Comparison of ENCODE assay signal across 11 cellular contexts in genomic region chr5:137622850-137623249, GRCh38.
A peak's percentile ranks its signal among the peaks of the same experiment; 100 is the strongest.
DNase-seq lines count a peak whose midpoint lies in the region; ATAC-seq and TF ChIP-seq lines count a peak whose summit lies in the region.
"Had no signal": no experiment of that assay in that cellular context is flagged by ENCODE, and none has a peak within 500 bp of the region (broad histone marks: within the 10 kb centered on the region; RNA-seq: fewer than 3 reads in every experiment).

No MANE protein-coding gene starts in this region.

- H3K79me2 ChIP-seq in SK-N-SH (ENCODE audit: insufficient read depth) = no peaks in the 10 kb centered on the region
- H3K79me2 ChIP-seq: hepatocyte had no signal

- WGBS in SK-N-SH (ENCODE audit: low lambda C conversion rate) = 90% methylated on average over 5 of the region's 5 CpGs

- H3K9ac ChIP-seq in SK-N-SH = no peak overlapping the region
- H3K9ac ChIP-seq: BLaER1 had no signal

- POLR2A ChIA-PET in naive thymus-derived CD4-positive, alpha-beta T cell (lab: Charles Lee) = interaction anchor here (1.0 kb wide), 1 partner anchor 12 kb away, joined by 3 read pairs; no protein-coding TSS in a partner anchor
- POLR2A ChIA-PET in SK-N-SH (lab: Yijun Ruan, JAX) = no interaction called here

- intact Hi-C loops in dorsolateral prefrontal cortex (cut with DNase I) = loop anchor here in 1 of 2 donors (10.0 kb wide), 1 partner anchor 512 kb away; the partner anchor contains the start of gene NME5
- intact Hi-C loops in naive thymus-derived CD4-positive, alpha-beta T cell (cut with micrococcal nuclease) = no loop called here

- peaks cover 16% of the 10 kb centered on the region for H3F3A ChIP-seq in SK-N-SH (replicated peaks; ENCODE audit: insufficient read depth)

- ATAC-seq in naive thymus-derived CD4-positive, alpha-beta T cell = peak; percentile 67
- ATAC-seq in HG03378 (IDR thresholded peaks at IDR 0.05; ENCODE audit: unreplicated experiment) = no peak

- no peak overlapping the region for H3K27ac Mint-ChIP-seq in naive thymus-derived CD4-positive, alpha-beta T cell

- H3K9me2 ChIP-seq in SK-N-SH = no peaks in the 10 kb centered on the region

- no peaks in the 10 kb centered on the region for H3K27me3 Mint-ChIP-seq in naive thymus-derived CD4-positive, alpha-beta T cell

- no peak overlapping the region for H3K4me3 Mint-ChIP-seq in naive thymus-derived CD4-positive, alpha-beta T cell

- H4K20me1 ChIP-seq in SK-N-SH (ENCODE audit: insufficient read depth) = no peaks in the 10 kb centered on the region
- H4K20me1 ChIP-seq: BLaER1 had no signal

- CTCF ChIA-PET in naive thymus-derived CD4-positive, alpha-beta T cell (lab: Charles Lee) = interaction anchor here (1.6 kb wide), 1 partner anchor 9 kb away, joined by 3 read pairs; no protein-coding TSS in a partner anchor
- CTCF ChIA-PET in SK-N-SH (lab: Yijun Ruan, JAX) = interaction anchor here (0.5 to 1.5 kb wide), 8 partner anchors 18 to 413 kb away, joined by 3 to 7 read pairs (median 3); no protein-coding TSS in a partner anchor

- TF ChIP-seq RAD21 in SK-N-SH (IDR thresholded peaks at IDR 0.05; ENCODE audit: low read length) = no peak

- H2AFZ ChIP-seq in SK-N-SH (ENCODE audit: low read depth) = no peak overlapping the region
- H2AFZ ChIP-seq: hepatocyte had no signal

- H3K36me3 ChIP-seq in GM06990 (ENCODE audit: control insufficient read depth, insufficient read depth, low read length) (0 out of 2 replicates have a peak, but pooled peaks cover 1% of the 10 kb centered on the region), SK-N-SH (replicated peaks in 1 of 2; ENCODE audit: control insufficient read depth in 1 of 2, insufficient read depth in 2 of 2, low read length in 1 of 2) (no peaks in the 10 kb centered on the region)
- H3K36me3 ChIP-seq in naive thymus-derived CD4-positive, alpha-beta T cell (ENCODE audit: control insufficient read depth in 2 of 3, insufficient read depth in 3 of 3, low read length in 3 of 3) = peaks cover 0 to 50% (median 8%) of the 10 kb centered on the region in 3 experiments
- H3K36me3 ChIP-seq: BLaER1 had no signal

- H3K4me1 ChIP-seq in naive thymus-derived CD4-positive, alpha-beta T cell (ENCODE audit: control insufficient read depth in 2 of 2, insufficient read depth in 2 of 2, low read length in 2 of 2) = no peaks in the 10 kb centered on the region
- peaks cover 10 to 20% of the 10 kb centered on the region in 2 experiments; a peak in 3 of 4 replicates for H3K4me1 ChIP-seq in SK-N-SH (ENCODE audit: control insufficient read depth in 1 of 2, insufficient read depth in 2 of 2, low read depth in 1 of 2, low read length in 1 of 2)
- H3K4me1 ChIP-seq: BLaER1 had no signal

- H3K4me3 ChIP-seq in GM06990 (replicated peaks; ENCODE audit: low read depth, low read length) (no peak overlapping the region), dorsolateral prefrontal cortex (peak overlapping the region in 1 of 59 donors; percentile 4), SK-N-SH (ENCODE audit: low read depth in 2 of 2, low read length in 1 of 2) (no peak overlapping the region)
- no peak overlapping the region for H3K4me3 ChIP-seq in naive thymus-derived CD4-positive, alpha-beta T cell (ENCODE audit: low read length)
- H3K4me3 ChIP-seq: BLaER1, hepatocyte had no signal

- no peaks in the 10 kb centered on the region for H3K9me3 Mint-ChIP-seq in naive thymus-derived CD4-positive, alpha-beta T cell

- H3K4me2 ChIP-seq in SK-N-SH = no peak overlapping the region
- H3K4me2 ChIP-seq: BLaER1, hepatocyte had no signal

- no peaks in the 10 kb centered on the region for H3K9me3 ChIP-seq in naive thymus-derived CD4-positive, alpha-beta T cell (ENCODE audit: control insufficient read depth in 2 of 3, low read length in 3 of 3)
- H3K9me3 ChIP-seq in SK-N-SH = no peaks in the 10 kb centered on the region
- H3K9me3 ChIP-seq: BLaER1 had no signal

- peak overlapping the region in 51 of 59 donors; percentile 8 to 84 (median 67) for H3K27ac ChIP-seq in dorsolateral prefrontal cortex
- no peak overlapping the region for H3K27ac ChIP-seq in naive thymus-derived CD4-positive, alpha-beta T cell (ENCODE audit: low read depth, low read length)
- H3K27ac ChIP-seq in SK-N-SH (ENCODE audit: low read depth in 2 of 2, low read length in 1 of 2) = peak overlapping the region in 1 of 2 experiments; percentile 24; a peak in 1 of 4 replicates
- H3K27ac ChIP-seq: BLaER1, hepatocyte had no signal

- TF ChIP-seq EP300 in SK-N-SH (IDR thresholded peaks at IDR 0.05; ENCODE audit: borderline replicate concordance in 1 of 2, low read depth in 1 of 2, low read length in 1 of 2) = no peak

- peak; percentile 20 for DNase-seq in GM06990 (ENCODE audit: extremely low read depth, insufficient read length)
- DNase-seq in NCI-H2107 (lab: John Stamatoyannopoulos, UW) = peak; percentile 20
- DNase-seq in dorsolateral prefrontal cortex = peak; percentile 80 to 96 (median 90)
- no peak for DNase-seq in naive thymus-derived CD4-positive, alpha-beta T cell
- no peak for DNase-seq in NCI-H1436 (lab: John Stamatoyannopoulos, UW)
- no peak for DNase-seq in HuH-7 (ENCODE audit: low spot score)
- no peak for DNase-seq in SK-N-SH
- DNase-seq: NCI-H2171 treated with DMSO at 0.1 percent for 48 hours had no signal

- peaks cover 0 to 73% (median 30%) of the 10 kb centered on the region in 5 donors for H3K36me3 Mint-ChIP-seq in naive thymus-derived CD4-positive, alpha-beta T cell

- H3K4me1 Mint-ChIP-seq in naive thymus-derived CD4-positive, alpha-beta T cell = no peaks in the 10 kb centered on the region

- TF ChIP-seq CTCF in GM06990 (IDR thresholded peaks at IDR 0.05; ENCODE audit: insufficient read depth, low read length, poor library complexity, severe bottlenecking) (no peak), dorsolateral prefrontal cortex (IDR thresholded peaks at IDR 0.05 in 54 of 56, conservative IDR thresholded peaks at IDR 0.05 in 2 of 56; ENCODE audit: low read depth in 1 of 56, partially characterized antibody in 56 of 56) (peak in 23 of 56 donors; percentile 9 to 43 (median 26)), SK-N-SH (IDR thresholded peaks at IDR 0.05) (no peak)

- H3K27me3 ChIP-seq in GM06990 (replicated peaks; ENCODE audit: control insufficient read depth, insufficient read depth, low read length) = no peaks in the 10 kb centered on the region
- H3K27me3 ChIP-seq in dorsolateral prefrontal cortex = no peaks in the 10 kb centered on the region
- no peaks in the 10 kb centered on the region for H3K27me3 ChIP-seq in naive thymus-derived CD4-positive, alpha-beta T cell (ENCODE audit: control insufficient read depth in 2 of 2, insufficient read depth in 2 of 2, low read length in 2 of 2)
- H3K27me3 ChIP-seq in SK-N-SH (ENCODE audit: insufficient read depth) = no peaks in the 10 kb centered on the region
- H3K27me3 ChIP-seq: BLaER1, hepatocyte had no signal

TF ChIP-seq in SK-N-SH, 30 proteins besides CTCF, POLR2A, EP300 and RAD21:
- TF ChIP-seq ELF1 (IDR thresholded peaks at IDR 0.05) (no peak), TCF12 (IDR thresholded peaks at IDR 0.05) (no peak), CHD2 (IDR thresholded peaks at IDR 0.05; ENCODE audit: low read length, partially characterized antibody) (no peak), GABPA (IDR thresholded peaks at IDR 0.05; ENCODE audit: low read depth) (no peak), ZBTB33 (IDR thresholded peaks at IDR 0.05; ENCODE audit: borderline replicate concordance, low read depth) (no peak), FOXJ3 (CRISPR knock-in tag; IDR thresholded peaks at IDR 0.05) (no peak), FOSL2 (IDR thresholded peaks at IDR 0.05; ENCODE audit: borderline replicate concordance, low read depth) (no peak), NRF1 (IDR thresholded peaks at IDR 0.05; ENCODE audit: low read depth, low read length) (no peak), MXI1 (IDR thresholded peaks at IDR 0.05; ENCODE audit: low read depth, low read length) (no peak), POLR2AphosphoS5 (IDR thresholded peaks at IDR 0.05; ENCODE audit: low read depth, low read length) (no peak), SIN3A (IDR thresholded peaks at IDR 0.05; ENCODE audit: borderline replicate concordance, low read depth, low read length) (no peak), RXRA (IDR thresholded peaks at IDR 0.05; ENCODE audit: borderline replicate concordance, low read depth) (no peak), SMC3 (IDR thresholded peaks at IDR 0.05; ENCODE audit: low read depth, low read length) (no peak)
TF ChIP-seq in SK-N-SH: peak in this region for 0.

Comparison
In these comparisons a context has a peak if more than half of its experiments do, and no peak if none do; other contexts are left out.
1. DNase-seq: peak in GM06990 (single experiment), NCI-H2107 (single experiment) and dorsolateral prefrontal cortex (10 of 10); none in naive thymus-derived CD4-positive, alpha-beta T cell (0 of 9), NCI-H1436 (single experiment), HuH-7 (single experiment) and SK-N-SH (single experiment).